Comparison of ENCODE assay signal across 8 cellular contexts in genomic region chr19:52922841-52923781, GRCh38. TPM values are rescaled to one million over a fixed set of nuclear protein-coding genes. Genes with fewer than 3 reads are reported as not detected.
A peak's percentile ranks its signal among the peaks of the same experiment; 100 is the strongest.
DNase-seq lines count a peak whose midpoint lies in the region; ATAC-seq lines count a peak whose summit lies in the region.

TSS of gene ZNF888 (minus strand) at chr19:52923428. CDS start at chr19:52917873, 5,555 bp downstream.

- H3K4me1 Mint-ChIP-seq in T-helper 17 cell = peaks cover 19% of the 10 kb centered on the region

- H3K27ac Mint-ChIP-seq in T-helper 17 cell = peak within 1 kb of the TSS; percentile 92

- 2% methylated on average over 55 of the region's 55 CpGs for WGBS in urinary bladder

- peak within 1 kb of the TSS; percentile 87 for H3K4me3 Mint-ChIP-seq in T-helper 17 cell

- H3K36me3 ChIP-seq in ES-I3 (ENCODE audit: insufficient read depth, low read length) (no peaks in the 10 kb centered on the region), urinary bladder (ENCODE audit: insufficient read depth) (no peaks in the 10 kb centered on the region)

- H3K4me1 ChIP-seq in ES-I3 (ENCODE audit: insufficient read depth, low read length) = peaks cover 9% of the 10 kb centered on the region; the same call in 1 of the 2 replicates
- H3K4me1 ChIP-seq in urinary bladder (ENCODE audit: insufficient read depth) = no peaks in the 10 kb centered on the region

- H3K9me3 ChIP-seq in ES-I3 (ENCODE audit: control insufficient read depth, insufficient read depth, low read length) (no peaks in the 10 kb centered on the region), T-helper 17 cell (ENCODE audit: control insufficient read depth, low read length, poor library complexity, severe bottlenecking) (no peaks in the 10 kb centered on the region)

- DNase-seq in HCEC 1CT (peak; percentile 85), MV-4-11 (lab: John Stamatoyannopoulos, UW) (peak; percentile 85), T-helper 17 cell (peak; percentile 74 to 83 (median 82)), anterior cingulate cortex (lab: John Stamatoyannopoulos, UW) (peak in 55 of 58 donors; percentile 4 to 81 (median 55)), left ventricle myocardium superior (peak; percentile 93), pulmonary artery endothelial cell (ENCODE audit: low read depth, low spot score) (peak; percentile 26)

- no peaks in the 10 kb centered on the region for H3K27me3 Mint-ChIP-seq in T-helper 17 cell

- H3K36me3 Mint-ChIP-seq in T-helper 17 cell (ENCODE audit: low read depth) = peaks cover 8% of the 10 kb centered on the region

- H3K4me3 ChIP-seq in urinary bladder (ENCODE audit: low read depth, low read length) = peak within 1 kb of the TSS; percentile 56

- intact Hi-C loops in left ventricle myocardium superior (cut with micrococcal nuclease) = no loop called here

- H3K9ac ChIP-seq in ES-I3 (ENCODE audit: low read depth, low read length) = peak within 1 kb of the TSS; percentile 68

- H3K27ac ChIP-seq in urinary bladder (ENCODE audit: low read depth) = peak within 1 kb of the TSS; percentile 86

- ATAC-seq in T-helper 17 cell = peak; percentile 100
- peak; percentile 100 for ATAC-seq in left ventricle myocardium superior

RNA-seq across cellular contexts. Expression of gene ZNF888, which starts in this region (rescaled TPM):
- 1 to 10 TPM; 3.7 to 4.4 TPM for total RNA-seq in T-helper 17 cell
- total RNA-seq in left ventricle myocardium superior = 1.4 TPM
- 5.1 and 9.1 TPM in 2 replicates for total RNA-seq in pulmonary artery endothelial cell
- 21.3 TPM for total RNA-seq in urinary bladder
- 4.2 TPM for polyA plus RNA-seq in urinary bladder

Comparison
In these comparisons a context has a peak if more than half of its experiments do, and no peak if none do; other contexts are left out.
1. Peak in every context shown above with its lines: DNase-seq, ATAC-seq, H3K4me3 ChIP-seq and H3K27ac ChIP-seq.
2. DNase-seq: peak in every context shown above with its lines; median percentile 93 in left ventricle myocardium superior; 85 in HCEC 1CT; 85 in MV-4-11; 82 in T-helper 17 cell; 55 in anterior cingulate cortex; 26 in pulmonary artery endothelial cell.